Comparison of ENCODE assay signal across 20 cellular contexts in genomic region chr10:34176351-34176750, GRCh38.
"Had no signal": no experiment of that assay in that cellular context is flagged by ENCODE, and none has a peak within 500 bp of the region (broad histone marks: within the 10 kb centered on the region; RNA-seq: fewer than 3 reads in every experiment).

No MANE protein-coding gene starts in this region.

- H3K4me1 ChIP-seq: body of pancreas, foreskin keratinocyte had no signal

- H3K36me3 Mint-ChIP-seq: activated naive CD8-positive, alpha-beta T cell treated with anti-CD3 and anti-CD28 coated beads, Interleukin-2, amount 10 ng/mL, durations not matched to agents 7 days and 5 days; naive thymus-derived CD8-positive, alpha-beta T cell had no signal

- DNase-seq: activated B cell treated with CpG ODN at 0.5 μM for 24 hours; activated CD4-positive, alpha-beta T cell treated with anti-CD3 and anti-CD28 coated beads for 4 hours; activated CD8-positive, alpha-beta T cell treated with anti-CD3 and anti-CD28 coated beads for 36 hours; activated naive CD4-positive, alpha-beta T cell treated with Interleukin-2 at 50 U/mL for 16 hours; activated naive CD8-positive, alpha-beta T cell treated with anti-CD3 and anti-CD28 coated beads, Interleukin-2, amount 10 ng/mL, durations not matched to agents 7 days and 5 days; activated T-cell treated with anti-CD3 and anti-CD28 coated beads, Interleukin-2, amount 50 U/mL, for 24 hours; amygdala; body of pancreas; foreskin keratinocyte; left cardiac atrium; mesenchymal stem cell; naive thymus-derived CD8-positive, alpha-beta T cell; posterior cingulate gyrus; retina had no signal

- ATAC-seq: activated CD8-positive, alpha-beta T cell treated with anti-CD3 and anti-CD28 coated beads for 36 hours; body of pancreas; foreskin keratinocyte; left cardiac atrium; naive thymus-derived CD8-positive, alpha-beta T cell had no signal

- H3K36me3 ChIP-seq: tibial nerve had no signal

- H2AFZ ChIP-seq: hepatocyte had no signal

- H3K9me3 Mint-ChIP-seq: activated B cell treated with CpG ODN at 0.5 μM for 24 hours; activated CD8-positive, alpha-beta T cell treated with anti-CD3 and anti-CD28 coated beads for 36 hours; activated naive CD8-positive, alpha-beta T cell treated with anti-CD3 and anti-CD28 coated beads, Interleukin-2, amount 10 ng/mL, durations not matched to agents 7 days and 5 days; activated T-cell treated with anti-CD3 and anti-CD28 coated beads, Interleukin-2, amount 50 U/mL, for 24 hours; activated T-helper 2 cell treated with anti-CD3 and anti-CD28 coated beads, Interferon-gamma antibody, Interleukin-2, Interleukin-4, amounts not matched to agents 10 μg/mL and 5 μg/mL and 100 μg/mL, durations not matched to agents 14 hours and 24 hours and 36 hours; naive thymus-derived CD8-positive, alpha-beta T cell; stimulated activated naive CD8-positive, alpha-beta T cell treated with anti-CD3 and anti-CD28 coated beads, Interleukin-15, Interleukin-2, amounts not matched to agents 100 ng/mL and 50 ng/mL, for 24 hours had no signal

- H3K27ac ChIP-seq: body of pancreas, epithelial cell of prostate, foreskin keratinocyte, hepatocyte, tibial nerve had no signal

- H3K27me3 Mint-ChIP-seq: activated B cell treated with CpG ODN at 0.5 μM for 24 hours had no signal

- H3K27me3 ChIP-seq: body of pancreas, foreskin keratinocyte, hepatocyte, tibial nerve had no signal

- H3K4me3 ChIP-seq: body of pancreas, hepatocyte, tibial nerve had no signal

- H3K4me2 ChIP-seq: hepatocyte had no signal

- H3K27ac Mint-ChIP-seq: activated B cell treated with CpG ODN at 0.5 μM for 24 hours; activated CD8-positive, alpha-beta T cell treated with anti-CD3 and anti-CD28 coated beads for 36 hours; activated naive CD8-positive, alpha-beta T cell treated with anti-CD3 and anti-CD28 coated beads, Interleukin-2, amount 10 ng/mL, durations not matched to agents 7 days and 5 days; activated T-cell treated with anti-CD3 and anti-CD28 coated beads, Interleukin-2, amount 50 U/mL, for 24 hours; activated T-helper 2 cell treated with anti-CD3 and anti-CD28 coated beads, Interferon-gamma antibody, Interleukin-2, Interleukin-4, amounts not matched to agents 10 μg/mL and 5 μg/mL and 100 μg/mL, durations not matched to agents 14 hours and 24 hours and 36 hours; naive thymus-derived CD8-positive, alpha-beta T cell; stimulated activated naive CD8-positive, alpha-beta T cell treated with anti-CD3 and anti-CD28 coated beads, Interleukin-15, Interleukin-2, amounts not matched to agents 100 ng/mL and 50 ng/mL, for 24 hours had no signal

- H3K4me1 Mint-ChIP-seq: activated B cell treated with CpG ODN at 0.5 μM for 24 hours; activated naive CD8-positive, alpha-beta T cell treated with anti-CD3 and anti-CD28 coated beads, Interleukin-2, amount 10 ng/mL, durations not matched to agents 7 days and 5 days had no signal

- H3K9me3 ChIP-seq: body of pancreas, tibial nerve had no signal

- H3K4me3 Mint-ChIP-seq: activated B cell treated with CpG ODN at 0.5 μM for 24 hours; activated CD8-positive, alpha-beta T cell treated with anti-CD3 and anti-CD28 coated beads for 36 hours; activated naive CD8-positive, alpha-beta T cell treated with anti-CD3 and anti-CD28 coated beads, Interleukin-2, amount 10 ng/mL, durations not matched to agents 7 days and 5 days; activated T-cell treated with anti-CD3 and anti-CD28 coated beads, Interleukin-2, amount 50 U/mL, for 24 hours; naive thymus-derived CD8-positive, alpha-beta T cell; stimulated activated naive CD8-positive, alpha-beta T cell treated with anti-CD3 and anti-CD28 coated beads, Interleukin-15, Interleukin-2, amounts not matched to agents 100 ng/mL and 50 ng/mL, for 24 hours had no signal

- FAIRE-seq: urothelium cell line had no signal
